ENCODE assay signal across 24 cellular contexts in genomic region chr14:49051328-49052060, GRCh38.
DNase-seq lines count a peak whose midpoint lies in the region; ATAC-seq and TF ChIP-seq lines count a peak whose summit lies in the region.
"Had no signal": no experiment of that assay in that cellular context is flagged by ENCODE, and none has a peak within 500 bp of the region (broad histone marks: within the 10 kb centered on the region; RNA-seq: fewer than 3 reads in every experiment).

No MANE protein-coding gene starts in this region.

- in situ Hi-C loops in brain microvascular endothelial cell (cut with HindIII; ENCODE audit: low pct_ligation_motif_present, low sequenced_read_pairs): no loop called here

- no peaks in the 10 kb centered on the region for H3K79me1 ChIP-seq in mesenchymal stem cell (replicated peaks; ENCODE audit: low read length, poor library complexity, severe bottlenecking)

- no peak overlapping the region for H4K91ac ChIP-seq in mesenchymal stem cell (ENCODE audit: low read length)

- H3K27me3 ChIP-seq in brain microvascular endothelial cell (replicated peaks) (no peaks in the 10 kb centered on the region), mesenchymal stem cell (ENCODE audit: control insufficient read depth in 1 of 2, insufficient read depth in 1 of 2, low read length in 2 of 2) (no peaks in the 10 kb centered on the region), right atrium auricular region (no peaks in the 10 kb centered on the region)
- H3K27me3 ChIP-seq: Peyer's patch, testis had no signal

- no peak overlapping the region for H3K23ac ChIP-seq in mesenchymal stem cell (ENCODE audit: low read length in 2 of 2)

- H3K4ac ChIP-seq in mesenchymal stem cell (ENCODE audit: low read depth in 1 of 2, low read length in 2 of 2): no peak overlapping the region

- H2AK5ac ChIP-seq in mesenchymal stem cell (ENCODE audit: low read length, severe bottlenecking): no peak overlapping the region

- no peak overlapping the region for H3K27ac ChIP-seq in brain microvascular endothelial cell
- peak overlapping the region; percentile 72 for H3K27ac ChIP-seq in mesenchymal stem cell (ENCODE audit: low read length, poor library complexity, severe bottlenecking)
- no peak overlapping the region for H3K27ac ChIP-seq in right atrium auricular region
- H3K27ac ChIP-seq: 22Rv1, Peyer's patch, testis had no signal

- no peak overlapping the region for H2BK5ac ChIP-seq in mesenchymal stem cell (ENCODE audit: low read depth, low read length, poor library complexity, severe bottlenecking)

- H2BK120ac ChIP-seq in mesenchymal stem cell (ENCODE audit: low read depth, low read length): no peak overlapping the region

- H3K9me3 ChIP-seq in mesenchymal stem cell (ENCODE audit: control insufficient read depth, low read length): no peaks in the 10 kb centered on the region
- no peaks in the 10 kb centered on the region for H3K9me3 ChIP-seq in right atrium auricular region
- H3K9me3 ChIP-seq: Peyer's patch, testis had no signal

- H2AFZ ChIP-seq in mesenchymal stem cell (ENCODE audit: low read depth, low read length): no peak overlapping the region

- no peak overlapping the region for H3K9ac ChIP-seq in mesenchymal stem cell (ENCODE audit: low read length)

- no peak overlapping the region for H2BK15ac ChIP-seq in mesenchymal stem cell (ENCODE audit: low read depth, poor library complexity, severe bottlenecking)

- H3K14ac ChIP-seq in mesenchymal stem cell (ENCODE audit: low read length in 2 of 2): no peak overlapping the region

- ATAC-seq in GM21390 (IDR thresholded peaks at IDR 0.05; ENCODE audit: unreplicated experiment) (no peak), GM21360 (IDR thresholded peaks at IDR 0.05; ENCODE audit: unreplicated experiment) (no peak)
- ATAC-seq: left lobe of liver; stimulated activated naive B cell treated with anti-CD40 and anti-IgM and Interleukin-4, amounts not matched to agents 10 μg/mL and 1 μg/mL and 100 μg/mL, for 72 hours; WTC11 had no signal

- DNase-seq in NCI-H82 (lab: John Stamatoyannopoulos, UW) (peak; percentile 14), NCI-H82 treated with DMSO at 0.1 percent for 48 hours (lab: John Stamatoyannopoulos, UW; ENCODE audit: unreplicated experiment) (no peak), brain microvascular endothelial cell (peak; percentile 9), mesenchymal stem cell (peak; percentile 69), SHP77 (lab: John Stamatoyannopoulos, UW) (no peak), right atrium auricular region (ENCODE audit: low spot score) (no peak)
- DNase-seq: activated CD4-positive, alpha-beta T cell treated with anti-CD3 and anti-CD28 coated beads, Interleukin-2, amount 50 U/mL, for 48 hours; activated effector memory CD4-positive, alpha-beta T cell treated with Interleukin-2 at 50 U/mL for 16 hours; activated naive CD8-positive, alpha-beta T cell treated with anti-CD3 and anti-CD28 coated beads, Interleukin-2, amount 10 ng/mL, durations not matched to agents 7 days and 5 days; COR-L47; effector memory CD4-positive, alpha-beta T cell; head of caudate nucleus; NCI-H1417; NCI-H510A treated with DMSO at 0.1 percent for 48 hours; Peyer's patch; small intestine; stimulated activated CD4-positive, alpha-beta T cell treated with anti-CD3 and anti-CD28 coated beads, Interleukin-2, amount 100 ng/mL, for 48 hours; stimulated activated naive B cell treated with anti-CD40 and anti-IgM and Interleukin-4, amounts not matched to agents 10 μg/mL and 1 μg/mL and 100 μg/mL, for 72 hours; testis had no signal

- H2BK12ac ChIP-seq in mesenchymal stem cell (ENCODE audit: low read length in 2 of 2): no peak overlapping the region

- H3K4me2 ChIP-seq in mesenchymal stem cell (ENCODE audit: low read length, poor library complexity, severe bottlenecking): no peak overlapping the region

- H3K4me1 ChIP-seq in mesenchymal stem cell (ENCODE audit: control insufficient read depth, insufficient read depth, low read depth, low read length): peaks cover 2% of the 10 kb centered on the region
- H3K4me1 ChIP-seq in right atrium auricular region: no peaks in the 10 kb centered on the region
- H3K4me1 ChIP-seq: Peyer's patch, testis had no signal

- 46% methylated on average over 4 of the region's 4 CpGs for WGBS in mesenchymal stem cell

- H3K36me3 ChIP-seq in brain microvascular endothelial cell (replicated peaks): no peaks in the 10 kb centered on the region
- no peaks in the 10 kb centered on the region for H3K36me3 ChIP-seq in mesenchymal stem cell (ENCODE audit: control insufficient read depth in 1 of 2, insufficient read depth in 2 of 2, low read depth in 1 of 2, low read length in 2 of 2)
- no peaks in the 10 kb centered on the region for H3K36me3 ChIP-seq in right atrium auricular region
- H3K36me3 ChIP-seq: Peyer's patch had no signal

- no peak overlapping the region for H3K4me3 ChIP-seq in brain microvascular endothelial cell (ENCODE audit: low read depth, low read length)
- H3K4me3 ChIP-seq in mesenchymal stem cell (ENCODE audit: insufficient read depth in 1 of 2, low read depth in 1 of 2, low read length in 2 of 2): no peak overlapping the region
- H3K4me3 ChIP-seq in right atrium auricular region: no peak overlapping the region
- H3K4me3 ChIP-seq: Peyer's patch, testis had no signal

- H3K18ac ChIP-seq in mesenchymal stem cell (ENCODE audit: low read depth in 1 of 2, low read length in 2 of 2): no peak overlapping the region

- no peak for TF ChIP-seq CTCF in brain microvascular endothelial cell (IDR thresholded peaks at IDR 0.05; ENCODE audit: low read depth, low read length, missing control alignments)
- TF ChIP-seq CTCF in right atrium auricular region (IDR thresholded peaks at IDR 0.05): no peak

- H4K8ac ChIP-seq in mesenchymal stem cell (ENCODE audit: low read length): no peak overlapping the region

Comparison
In these comparisons a context has a peak if more than half of its experiments do, and no peak if none do; other contexts are left out.
1. DNase-seq: peak in NCI-H82 (single experiment), brain microvascular endothelial cell (single experiment) and mesenchymal stem cell (single experiment); none in NCI-H82 treated with DMSO at 0.1 percent for 48 hours (single experiment), SHP77 (0 of 2) and right atrium auricular region (single experiment).